29 cellular contexts compared by ENCODE assay signal in genomic region chr2:162706770-162707169, GRCh38.
"Had no signal": no experiment of that assay in that cellular context is flagged by ENCODE, and none has a peak within 500 bp of the region (broad histone marks: within the 10 kb centered on the region; RNA-seq: fewer than 3 reads in every experiment).

No MANE protein-coding gene starts in this region.

- ATAC-seq: Panc1 had no signal

- H3K4me3 ChIP-seq: ascending aorta, cardiac muscle cell, coronary artery, SJCRH30, SK-N-MC had no signal

- H3K27ac Mint-ChIP-seq: activated CD4-positive, alpha-beta memory T cell treated with anti-CD3 and anti-CD28 coated beads, Interleukin-2, amount 10 ng/mL, durations not matched to agents 7 days and 5 days; activated naive CD4-positive, alpha-beta T cell treated with anti-CD3 and anti-CD28 coated beads, Interleukin-2, amount 50 U/mL, for 24 hours; activated naive CD8-positive, alpha-beta T cell treated with anti-CD3 and anti-CD28 coated beads, Interleukin-2, amount 10 ng/mL, durations not matched to agents 7 days and 5 days; activated T-helper 2 cell treated with anti-CD3 and anti-CD28 coated beads, Interferon-gamma antibody, Interleukin-2, Interleukin-4, amounts not matched to agents 10 μg/mL and 5 μg/mL and 100 μg/mL, durations not matched to agents 14 hours and 24 hours and 36 hours had no signal

- H3K4me1 Mint-ChIP-seq: activated CD4-positive, alpha-beta memory T cell treated with anti-CD3 and anti-CD28 coated beads, Interleukin-2, amount 10 ng/mL, durations not matched to agents 7 days and 5 days; activated naive CD4-positive, alpha-beta T cell treated with anti-CD3 and anti-CD28 coated beads, Interleukin-2, amount 50 U/mL, for 24 hours; activated naive CD8-positive, alpha-beta T cell treated with anti-CD3 and anti-CD28 coated beads, Interleukin-2, amount 10 ng/mL, durations not matched to agents 7 days and 5 days; central memory CD8-positive, alpha-beta T cell had no signal

- H3K9me3 Mint-ChIP-seq: activated CD4-positive, alpha-beta memory T cell treated with anti-CD3 and anti-CD28 coated beads, Interleukin-2, amount 10 ng/mL, durations not matched to agents 7 days and 5 days; activated naive CD4-positive, alpha-beta T cell treated with anti-CD3 and anti-CD28 coated beads, Interleukin-2, amount 50 U/mL, for 24 hours; activated naive CD8-positive, alpha-beta T cell treated with anti-CD3 and anti-CD28 coated beads, Interleukin-2, amount 10 ng/mL, durations not matched to agents 7 days and 5 days; activated T-helper 2 cell treated with anti-CD3 and anti-CD28 coated beads, Interferon-gamma antibody, Interleukin-2, Interleukin-4, amounts not matched to agents 10 μg/mL and 5 μg/mL and 100 μg/mL, durations not matched to agents 14 hours and 24 hours and 36 hours had no signal

- H3K27me3 ChIP-seq: ascending aorta, cardiac muscle cell, SJCRH30 had no signal

- H3K36me3 Mint-ChIP-seq: activated naive CD4-positive, alpha-beta T cell treated with anti-CD3 and anti-CD28 coated beads, Interleukin-2, amount 50 U/mL, for 24 hours; activated naive CD8-positive, alpha-beta T cell treated with anti-CD3 and anti-CD28 coated beads, Interleukin-2, amount 10 ng/mL, durations not matched to agents 7 days and 5 days had no signal

- H3K27me3 Mint-ChIP-seq: activated CD4-positive, alpha-beta memory T cell treated with anti-CD3 and anti-CD28 coated beads, Interleukin-2, amount 10 ng/mL, durations not matched to agents 7 days and 5 days; activated naive CD4-positive, alpha-beta T cell treated with anti-CD3 and anti-CD28 coated beads, Interleukin-2, amount 50 U/mL, for 24 hours; activated naive CD8-positive, alpha-beta T cell treated with anti-CD3 and anti-CD28 coated beads, Interleukin-2, amount 10 ng/mL, durations not matched to agents 7 days and 5 days; central memory CD8-positive, alpha-beta T cell had no signal

- H3K4me3 Mint-ChIP-seq: activated CD4-positive, alpha-beta memory T cell treated with anti-CD3 and anti-CD28 coated beads, Interleukin-2, amount 10 ng/mL, durations not matched to agents 7 days and 5 days; activated naive CD4-positive, alpha-beta T cell treated with anti-CD3 and anti-CD28 coated beads, Interleukin-2, amount 50 U/mL, for 24 hours; activated naive CD8-positive, alpha-beta T cell treated with anti-CD3 and anti-CD28 coated beads, Interleukin-2, amount 10 ng/mL, durations not matched to agents 7 days and 5 days; central memory CD8-positive, alpha-beta T cell had no signal

- H3K36me3 ChIP-seq: ascending aorta, cardiac muscle cell, SJCRH30, WERI-Rb-1 had no signal

- DNase-seq: activated CD4-positive, alpha-beta memory T cell treated with anti-CD3 and anti-CD28 coated beads, Interleukin-2, amount 10 ng/mL, durations not matched to agents 7 days and 5 days; activated CD4-positive, alpha-beta T cell treated with anti-CD3 and anti-CD28 coated beads for 1 hour; activated CD4-positive, alpha-beta T cell treated with anti-CD3 and anti-CD28 coated beads for 48 hours; activated CD4-positive, CD25-positive, alpha-beta regulatory T cell; activated gamma-delta T cell; activated naive CD4-positive, alpha-beta T cell treated with Interleukin-2 at 50 U/mL for 16 hours; activated naive CD8-positive, alpha-beta T cell treated with anti-CD3 and anti-CD28 coated beads, Interleukin-2, amount 10 ng/mL, durations not matched to agents 7 days and 5 days; activated T-cell treated with anti-CD3 and anti-CD28 coated beads, Interleukin-2, amount 50 U/mL, for 1 hour; amygdala; NCI-H1105 treated with DMSO at 0.1 percent for 48 hours; NCI-H146; NCI-H187; NCI-H2029 treated with DMSO at 0.1 percent for 48 hours; NCI-H345; NCI-H510A; NCI-H526; NCI-H774; SHP77; SJCRH30; T1000; WERI-Rb-1 had no signal
